In the genomic region with DNA sequence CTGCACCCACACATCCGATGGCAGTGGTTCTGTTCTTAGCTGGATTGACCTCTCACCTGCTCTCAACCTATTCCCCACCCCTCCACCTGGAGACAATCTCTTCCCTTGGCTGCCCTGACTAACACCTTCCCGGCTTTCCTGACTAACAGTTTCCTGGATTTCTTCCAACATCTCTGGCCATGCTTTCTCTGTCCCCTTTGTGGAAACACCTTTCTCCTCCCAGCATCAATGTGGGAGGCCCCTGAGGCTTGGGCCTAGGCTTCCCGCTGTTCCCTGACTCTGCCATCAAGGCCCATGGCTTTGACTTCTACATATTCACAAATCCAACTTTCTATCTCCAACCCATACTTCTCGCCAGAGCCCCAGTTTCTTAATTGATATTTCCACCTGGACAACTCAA, we compare ENCODE assay signal across 25 cellular contexts.
"Had no signal": no experiment of that assay in that cellular context is flagged by ENCODE, and none has a peak within 500 bp of the region (broad histone marks: within the 10 kb centered on the region; RNA-seq: fewer than 3 reads in every experiment).

No MANE protein-coding gene starts in this region.

- DNase-seq: activated CD4-positive, alpha-beta memory T cell treated with anti-CD3 and anti-CD28 coated beads for 36 hours; activated CD4-positive, alpha-beta T cell treated with anti-CD3 and anti-CD28 coated beads, Interleukin-2, amount 10 ng/mL, durations not matched to agents 7 days and 5 days; activated CD4-positive, CD25-positive, alpha-beta regulatory T cell; amygdala; caudate nucleus; KG1; NCI-H1092; NCI-H1417; NCI-H1694; NCI-H2029; NCI-H2107; NCI-H2171 treated with DMSO at 0.1 percent for 48 hours; NCI-H226; NCI-H510A; NCI-H526 treated with DMSO at 0.1 percent for 48 hours; NCI-H82; Right ventricle myocardium superior; RPMI8226; SJCRH30; SK-N-SH; T-helper 1 cell had no signal

- H3K27me3 Mint-ChIP-seq: activated CD4-positive, alpha-beta memory T cell treated with anti-CD3 and anti-CD28 coated beads for 36 hours; activated naive CD4-positive, alpha-beta T cell treated with anti-CD3 and anti-CD28 coated beads, Interleukin-2, amount 50 U/mL, for 24 hours had no signal

- H3K27ac Mint-ChIP-seq: activated CD4-positive, alpha-beta memory T cell treated with anti-CD3 and anti-CD28 coated beads for 36 hours; activated CD4-positive, alpha-beta T cell treated with anti-CD3 and anti-CD28 coated beads, Interleukin-2, amount 10 ng/mL, durations not matched to agents 7 days and 5 days; activated naive CD4-positive, alpha-beta T cell treated with anti-CD3 and anti-CD28 coated beads, Interleukin-2, amount 50 U/mL, for 24 hours; brain had no signal

- H3K4me1 Mint-ChIP-seq: activated CD4-positive, alpha-beta T cell treated with anti-CD3 and anti-CD28 coated beads, Interleukin-2, amount 10 ng/mL, durations not matched to agents 7 days and 5 days; activated naive CD4-positive, alpha-beta T cell treated with anti-CD3 and anti-CD28 coated beads, Interleukin-2, amount 50 U/mL, for 24 hours; brain had no signal

- H3K9me3 ChIP-seq: SJCRH30, SK-N-SH had no signal

- H3K36me3 Mint-ChIP-seq: activated CD4-positive, alpha-beta memory T cell treated with anti-CD3 and anti-CD28 coated beads for 36 hours; activated naive CD4-positive, alpha-beta T cell treated with anti-CD3 and anti-CD28 coated beads, Interleukin-2, amount 50 U/mL, for 24 hours; brain had no signal

- H3K9me3 Mint-ChIP-seq: activated CD4-positive, alpha-beta memory T cell treated with anti-CD3 and anti-CD28 coated beads for 36 hours; activated CD4-positive, alpha-beta T cell treated with anti-CD3 and anti-CD28 coated beads, Interleukin-2, amount 10 ng/mL, durations not matched to agents 7 days and 5 days; activated naive CD4-positive, alpha-beta T cell treated with anti-CD3 and anti-CD28 coated beads, Interleukin-2, amount 50 U/mL, for 24 hours had no signal

- H3K4me3 ChIP-seq: SJCRH30 had no signal

- H3K27ac ChIP-seq: SJCRH30, VCaP had no signal

- H3K4me1 ChIP-seq: SJCRH30 had no signal

- H3K36me3 ChIP-seq: SJCRH30 had no signal

- H3K27me3 ChIP-seq: SJCRH30 had no signal

- H3K4me3 Mint-ChIP-seq: activated CD4-positive, alpha-beta memory T cell treated with anti-CD3 and anti-CD28 coated beads for 36 hours; activated CD4-positive, alpha-beta T cell treated with anti-CD3 and anti-CD28 coated beads, Interleukin-2, amount 10 ng/mL, durations not matched to agents 7 days and 5 days; activated naive CD4-positive, alpha-beta T cell treated with anti-CD3 and anti-CD28 coated beads, Interleukin-2, amount 50 U/mL, for 24 hours; brain had no signal

- ATAC-seq: Panc1 had no signal
